16 cellular contexts compared by ENCODE assay signal in genomic region chr7:38453187-38453586, GRCh38.
"Had no signal": no experiment of that assay in that cellular context is flagged by ENCODE, and none has a peak within 500 bp of the region (broad histone marks: within the 10 kb centered on the region; RNA-seq: fewer than 3 reads in every experiment).

No MANE protein-coding gene starts in this region.

- H3K27me3 ChIP-seq: gastroesophageal sphincter, upper lobe of right lung had no signal

- H3K4me3 ChIP-seq: gastroesophageal sphincter, lung, upper lobe of right lung had no signal

- H3K9me3 Mint-ChIP-seq: activated CD4-positive, alpha-beta T cell treated with anti-CD3 and anti-CD28 coated beads, Interleukin-2, amount 10 ng/mL, durations not matched to agents 7 days and 5 days had no signal

- H3K27me3 Mint-ChIP-seq: progenitor cell of endocrine pancreas; stimulated activated naive CD8-positive, alpha-beta T cell treated with anti-CD3 and anti-CD28 coated beads, Interleukin-15, Interleukin-2, amounts not matched to agents 100 ng/mL and 50 ng/mL, for 24 hours had no signal

- H3K9me3 ChIP-seq: gastroesophageal sphincter, upper lobe of right lung had no signal

- DNase-seq: activated B cell treated with CpG ODN at 0.5 μM for 24 hours; activated CD4-positive, alpha-beta T cell treated with anti-CD3 and anti-CD28 coated beads, Interleukin-2, amount 10 ng/mL, durations not matched to agents 7 days and 5 days; activated naive CD4-positive, alpha-beta T cell treated with anti-CD3 and anti-CD28 coated beads, Interleukin-2, amount 50 U/mL, for 16 hours; activated T-cell treated with anti-CD3 and anti-CD28 coated beads for 4 hours; effector memory CD4-positive, alpha-beta T cell; naive thymus-derived CD4-positive, alpha-beta T cell; stimulated activated CD4-positive, alpha-beta T cell treated with anti-CD3 and anti-CD28 coated beads, Interleukin-12 subunit alpha, Interleukin-12 subunit beta, amount 100 ng/mL, for 4 hours; stimulated activated CD4-positive, alpha-beta T cell treated with anti-CD3 and anti-CD28 coated beads, Interleukin-4, amount 100 ng/mL, for 1 hour; stimulated activated CD8-positive, alpha-beta memory T cell treated with anti-CD3 and anti-CD28 coated beads, Interleukin-4, amount 100 ng/mL, for 48 hours; upper lobe of right lung had no signal

- H3K36me3 ChIP-seq: gastroesophageal sphincter, upper lobe of right lung had no signal

- H3K27ac Mint-ChIP-seq: activated B cell treated with CpG ODN at 0.5 μM for 24 hours; activated CD4-positive, alpha-beta T cell treated with anti-CD3 and anti-CD28 coated beads, Interleukin-2, amount 10 ng/mL, durations not matched to agents 7 days and 5 days; activated T-helper 17 cell treated with anti-CD3 and anti-CD28 coated beads, Interleukin-2, amount 50 U/mL, for 72 hours; naive thymus-derived CD4-positive, alpha-beta T cell; progenitor cell of endocrine pancreas; stimulated activated naive CD8-positive, alpha-beta T cell treated with anti-CD3 and anti-CD28 coated beads, Interleukin-15, Interleukin-2, amounts not matched to agents 100 ng/mL and 50 ng/mL, for 24 hours; T-helper 1 cell treated with Interleukin-12 subunit alpha and Interleukin-12 subunit beta and Interleukin-4 antibody, amounts not matched to agents 30 μg/mL and 1 μg/mL, for 36 hours had no signal

- H3K4me1 Mint-ChIP-seq: activated B cell treated with CpG ODN at 0.5 μM for 24 hours; activated CD4-positive, alpha-beta T cell treated with anti-CD3 and anti-CD28 coated beads, Interleukin-2, amount 10 ng/mL, durations not matched to agents 7 days and 5 days; activated T-helper 17 cell treated with anti-CD3 and anti-CD28 coated beads, Interleukin-2, amount 50 U/mL, for 72 hours; naive thymus-derived CD4-positive, alpha-beta T cell had no signal

- H3K4me3 Mint-ChIP-seq: activated B cell treated with CpG ODN at 0.5 μM for 24 hours; activated CD4-positive, alpha-beta T cell treated with anti-CD3 and anti-CD28 coated beads, Interleukin-2, amount 10 ng/mL, durations not matched to agents 7 days and 5 days; activated T-helper 17 cell treated with anti-CD3 and anti-CD28 coated beads, Interleukin-2, amount 50 U/mL, for 72 hours; naive thymus-derived CD4-positive, alpha-beta T cell; stimulated activated naive CD8-positive, alpha-beta T cell treated with anti-CD3 and anti-CD28 coated beads, Interleukin-15, Interleukin-2, amounts not matched to agents 100 ng/mL and 50 ng/mL, for 24 hours; T-helper 1 cell treated with Interleukin-12 subunit alpha and Interleukin-12 subunit beta and Interleukin-4 antibody, amounts not matched to agents 30 μg/mL and 1 μg/mL, for 36 hours had no signal

- H3K27ac ChIP-seq: gastroesophageal sphincter, upper lobe of right lung had no signal

- H3K4me1 ChIP-seq: upper lobe of right lung had no signal
